20 cellular contexts compared by ENCODE assay signal in the genomic region with DNA sequence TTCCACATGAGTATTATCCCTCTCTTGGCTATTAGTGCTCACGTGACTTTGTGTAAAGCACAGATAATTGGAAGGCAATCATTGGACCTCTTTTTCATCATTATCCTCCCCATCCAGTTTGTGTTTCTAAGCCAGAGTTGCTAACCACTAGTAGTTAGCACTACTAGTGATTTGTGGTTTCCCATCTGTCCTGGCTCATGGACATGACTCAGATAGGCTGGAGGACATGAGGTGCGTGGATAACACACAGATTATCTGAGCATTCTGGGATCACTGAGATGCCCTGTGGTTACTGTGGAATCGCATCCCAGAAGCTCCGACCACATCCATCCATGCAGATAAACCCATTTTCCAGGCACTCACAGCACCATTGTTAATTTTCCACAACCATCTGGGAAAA.
DNase-seq lines count a peak whose midpoint lies in the region; ATAC-seq, FAIRE-seq and TF ChIP-seq lines count a peak whose summit lies in the region.
"Had no signal": no experiment of that assay in that cellular context is flagged by ENCODE, and none has a peak within 500 bp of the region (broad histone marks: within the 10 kb centered on the region; RNA-seq: fewer than 3 reads in every experiment).

No MANE protein-coding gene starts in this region.

- no peaks in the 10 kb centered on the region for H3K9me3 ChIP-seq in keratinocyte (ENCODE audit: control insufficient read depth, low read depth, low read length)

- ATAC-seq in GM18502 (IDR thresholded peaks at IDR 0.05; ENCODE audit: poor library complexity, unreplicated experiment) (no peak), GM21360 (IDR thresholded peaks at IDR 0.05; ENCODE audit: unreplicated experiment) (no peak)
- ATAC-seq: Right ventricle myocardium inferior had no signal

- peaks cover 0 to 2% of the 10 kb centered on the region in 2 experiments for H3K36me3 ChIP-seq in keratinocyte (ENCODE audit: control insufficient read depth in 2 of 2, extremely low read depth in 1 of 2, insufficient read depth in 2 of 2, low read length in 2 of 2)

- peaks cover 6% of the 10 kb centered on the region for H3K4me1 ChIP-seq in keratinocyte (ENCODE audit: control insufficient read depth, extremely low read depth, insufficient read depth, low read length)

- H3K79me2 ChIP-seq in keratinocyte (ENCODE audit: control insufficient read depth, insufficient read depth, low read length) = no peaks in the 10 kb centered on the region

- no peak overlapping the region for H3K9ac ChIP-seq in keratinocyte (ENCODE audit: control insufficient read depth, extremely low read depth, insufficient read depth, low read length)

- H3K27me3 ChIP-seq in keratinocyte (ENCODE audit: control insufficient read depth, extremely low read depth, insufficient read depth, low read length) = no peaks in the 10 kb centered on the region

- in situ Hi-C loops in astrocyte of the spinal cord (cut with HindIII; ENCODE audit: low sequenced_read_pairs) = loop anchor here (25.0 kb wide), 1 partner anchor 94 kb away; no protein-coding TSS in a partner anchor

- no peak overlapping the region for H3K27ac ChIP-seq in keratinocyte (ENCODE audit: control insufficient read depth, insufficient read depth, low read length)

- no peak overlapping the region for H3K4me3 ChIP-seq in astrocyte of the spinal cord (ENCODE audit: low read depth, low read length)
- no peak overlapping the region for H3K4me3 ChIP-seq in keratinocyte (ENCODE audit: control insufficient read depth in 2 of 3, extremely low read depth in 1 of 3, insufficient read depth in 2 of 3, low read depth in 1 of 3, low read length in 3 of 3)

- dilution Hi-C loops in keratinocyte (cut with MboI; ENCODE audit: extremely low pct_ligation_motif_present, low sequenced_read_pairs) = no loop called here

- no peak for TF ChIP-seq CTCF in astrocyte of the spinal cord (IDR thresholded peaks at IDR 0.05; ENCODE audit: low read depth, low read length)
- TF ChIP-seq CTCF in keratinocyte (optimal IDR thresholded peaks at IDR 0.05 in 1 of 3, IDR thresholded peaks at IDR 0.05 in 1 of 3, conservative IDR thresholded peaks at IDR 0.05 in 1 of 3; ENCODE audit: extremely low read depth in 1 of 3, insufficient read depth in 2 of 3, low read length in 3 of 3) = no peak
- no peak for TF ChIP-seq CTCF in GM20000 (IDR thresholded peaks at IDR 0.05; ENCODE audit: extremely low read depth, missing control alignments)

- no peak overlapping the region for H3K4me2 ChIP-seq in keratinocyte (ENCODE audit: control insufficient read depth, extremely low read depth, insufficient read depth, low read depth, low read length)

- no peaks in the 10 kb centered on the region for H4K20me1 ChIP-seq in keratinocyte (ENCODE audit: control insufficient read depth, extremely low read depth, insufficient read depth, low read length)

- peak; percentile 68 for FAIRE-seq in keratinocyte (lab: Jason Lieb, UNC)
- FAIRE-seq: G401.6, GM18507 had no signal

- no peak overlapping the region for H2AFZ ChIP-seq in keratinocyte (ENCODE audit: control insufficient read depth, low read length)

- DNase-seq in EH (ENCODE audit: low read depth) = peak; percentile 46
- DNase-seq in HT1080 (ENCODE audit: low read depth) = peak; percentile 40
- peak; percentile 36 for DNase-seq in astrocyte of the spinal cord (ENCODE audit: low read depth, low spot score)
- DNase-seq in keratinocyte (ENCODE audit: low read depth, low spot score) = no peak
- DNase-seq in NK-92 treated with Interleukin-12 subunit alpha and Interleukin-12 subunit beta, amount 100 ng/mL, for 24 hours (lab: John Stamatoyannopoulos, UW) = no peak
- DNase-seq in GM20000 (ENCODE audit: low spot score) = no peak
- DNase-seq: ACHN, AML-193, COR-L47, DMS153, GOT3, NCI-H1417, NCI-H2081, NCI-H510A, NCI-H774 had no signal

- H3K9me1 ChIP-seq in keratinocyte (ENCODE audit: control insufficient read depth, extremely low read depth, insufficient read depth, low read length) = no peaks in the 10 kb centered on the region

Comparison
In these comparisons a context has a peak if more than half of its experiments do, and no peak if none do; other contexts are left out.
1. DNase-seq: peak in EH (single experiment), HT1080 (single experiment) and astrocyte of the spinal cord (single experiment); none in keratinocyte (single experiment), NK-92 treated with Interleukin-12 subunit alpha and Interleukin-12 subunit beta, amount 100 ng/mL, for 24 hours (single experiment) and GM20000 (single experiment).